Comparison of ENCODE assay signal across 22 cellular contexts in the genomic region with DNA sequence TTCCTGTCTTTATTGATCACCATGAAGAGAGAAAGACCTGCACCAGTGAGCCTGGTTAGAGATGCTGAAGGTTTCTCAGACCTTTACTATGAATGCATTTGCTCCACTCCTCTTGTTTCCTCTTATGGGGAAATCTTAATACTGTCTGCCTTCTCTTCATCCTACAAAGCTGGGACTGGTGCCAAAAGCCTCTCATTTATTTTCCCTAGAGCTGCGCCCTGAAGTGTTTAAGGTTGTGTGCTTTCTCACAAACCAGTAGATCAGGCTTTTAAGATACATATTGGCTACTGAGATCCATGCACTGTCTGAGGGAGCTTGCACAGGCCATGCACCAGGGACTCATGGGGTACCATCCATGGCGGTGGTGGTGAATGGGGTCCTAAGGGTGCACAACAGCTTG.
"Had no signal": no experiment of that assay in that cellular context is flagged by ENCODE, and none has a peak within 500 bp of the region (broad histone marks: within the 10 kb centered on the region; RNA-seq: fewer than 3 reads in every experiment).

No MANE protein-coding gene starts in this region.

- DNase-seq: activated CD4-positive, alpha-beta T cell treated with anti-CD3 and anti-CD28 coated beads for 36 hours; activated CD8-positive, alpha-beta memory T cell treated with anti-CD3 and anti-CD28 coated beads, Interleukin-2, amount 50 U/mL, for 48 hours; activated CD8-positive, alpha-beta T cell treated with anti-CD3 and anti-CD28 coated beads for 36 hours; activated effector memory CD4-positive, alpha-beta T cell treated with Interleukin-2 at 50 U/mL for 16 hours; activated naive CD4-positive, alpha-beta T cell treated with Interleukin-2 at 50 U/mL for 16 hours; activated naive CD8-positive, alpha-beta T cell treated with anti-CD3 and anti-CD28 coated beads, Interleukin-2, amount 50 U/mL, for 24 hours; activated T-cell treated with anti-CD3 and anti-CD28 coated beads, Interleukin-2, amount 50 U/mL, for 1 hour; amniotic stem cell; body of pancreas; central memory CD4-positive, alpha-beta T cell; NCI-H1092; NCI-H1436; NCI-H1694 treated with DMSO at 0.1 percent for 48 hours; NCI-H2029 treated with DMSO at 0.1 percent for 48 hours; NCI-H446; NCI-H526 treated with DMSO at 0.1 percent for 48 hours; NCI-H82; SJCRH30; SK-N-SH; T-helper 1 cell; WERI-Rb-1 had no signal

- ATAC-seq: activated CD4-positive, alpha-beta T cell treated with anti-CD3 and anti-CD28 coated beads for 36 hours; activated CD8-positive, alpha-beta T cell treated with anti-CD3 and anti-CD28 coated beads for 36 hours; activated naive CD4-positive, alpha-beta T cell treated with anti-CD3 and anti-CD28 coated beads, Interleukin-2, amount 50 U/mL, for 72 hours; activated naive CD8-positive, alpha-beta T cell treated with anti-CD3 and anti-CD28 coated beads, Interleukin-2, amount 50 U/mL, for 24 hours; body of pancreas had no signal
